In the genomic region with DNA sequence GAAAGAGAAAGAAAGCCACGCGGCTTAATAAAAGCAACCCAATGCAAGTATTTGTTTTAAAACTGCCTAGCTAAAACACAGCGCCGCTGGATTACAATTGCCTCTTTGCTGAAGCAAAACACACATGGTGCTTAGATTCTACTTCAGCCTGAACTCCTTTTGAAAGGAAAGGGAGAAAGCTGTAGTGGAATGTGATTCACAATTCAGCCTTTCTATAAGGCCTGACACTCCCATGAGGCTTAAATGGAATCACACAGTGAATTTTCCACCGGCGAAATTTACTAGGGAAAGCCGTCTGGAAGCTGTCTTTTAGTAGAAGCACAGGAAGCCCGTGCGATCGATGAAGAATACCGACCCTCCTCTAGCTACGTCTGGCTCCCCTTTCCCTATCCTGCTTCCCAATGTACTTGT, we compare ENCODE assay signal across 10 cellular contexts.
DNase-seq lines count a peak whose midpoint lies in the region; ATAC-seq and TF ChIP-seq lines count a peak whose summit lies in the region.
"Had no signal": no experiment of that assay in that cellular context is flagged by ENCODE, and none has a peak within 500 bp of the region (broad histone marks: within the 10 kb centered on the region; RNA-seq: fewer than 3 reads in every experiment).

No MANE protein-coding gene starts in this region.

- TF ChIP-seq CTCF in psoas muscle (IDR thresholded peaks at IDR 0.05), result no peak

- ATAC-seq in SK-N-SH treated with all-trans-retinoic acid at 6 μM for 48 hours, result peak; percentile 52
- no peak for ATAC-seq in psoas muscle
- no peak for ATAC-seq in HG03045 (IDR thresholded peaks at IDR 0.05; ENCODE audit: unreplicated experiment)
- ATAC-seq in HG03432 (IDR thresholded peaks at IDR 0.05; ENCODE audit: unreplicated experiment), result no peak

- H3K36me3 ChIP-seq in psoas muscle (ENCODE audit: insufficient read depth in 1 of 2, low read depth in 1 of 2), result no peaks in the 10 kb centered on the region
- H3K36me3 ChIP-seq: right atrium auricular region, vagina had no signal

- H3K4me1 ChIP-seq in psoas muscle, result no peaks in the 10 kb centered on the region
- H3K4me1 ChIP-seq: right atrium auricular region, vagina had no signal

- intact Hi-C loops in psoas muscle (cut with DNase I), result loop anchor here in 1 of 2 donors (10.0 kb wide), 1 partner anchor 948 kb away; no protein-coding TSS in a partner anchor

- 48 to 57% (median 54%) methylated on average over 12 of the region's 12 CpGs for WGBS in psoas muscle, 3 donors

- H3K4me3 ChIP-seq in psoas muscle, result peak overlapping the region; percentile 23
- H3K4me3 ChIP-seq: right atrium auricular region, vagina had no signal

- H3K27me3 ChIP-seq in psoas muscle (ENCODE audit: insufficient read depth in 3 of 3, low read length in 2 of 3), result no peaks in the 10 kb centered on the region
- H3K27me3 ChIP-seq: right atrium auricular region, vagina had no signal

- peak; percentile 0 for DNase-seq in EH (ENCODE audit: low read depth)
- peak; percentile 65 for DNase-seq in foreskin melanocyte
- DNase-seq in psoas muscle, result no peak
- DNase-seq in stimulated activated CD4-positive, alpha-beta T cell treated with anti-CD3 and anti-CD28 coated beads, Interleukin-4, amount 100 ng/mL, for 4 hours, result no peak
- no peak for DNase-seq in GM19238 (ENCODE audit: insufficient read length, low spot score)

- no peak overlapping the region for H3K27ac ChIP-seq in psoas muscle
- H3K27ac ChIP-seq: right atrium auricular region, vagina had no signal

- no peaks in the 10 kb centered on the region for H3K9me3 ChIP-seq in psoas muscle
- H3K9me3 ChIP-seq: right atrium auricular region, vagina had no signal

TF ChIP-seq in SK-N-SH treated with all-trans-retinoic acid at 6 μM for 48 hours, 23 proteins besides CTCF, POLR2A, EP300 and RAD21:
- TF ChIP-seq BACH2 (CRISPR knock-in tag; IDR thresholded peaks at IDR 0.05; ENCODE audit: borderline replicate concordance) (no peak), PPARA (CRISPR knock-in tag; IDR thresholded peaks at IDR 0.05; ENCODE audit: borderline replicate concordance) (no peak), ZNF565 (CRISPR knock-in tag; conservative IDR thresholded peaks at IDR 0.05; ENCODE audit: low read depth) (no peak), ZC3H10 (CRISPR knock-in tag; IDR thresholded peaks at IDR 0.05) (no peak)

Comparison
In these comparisons a context has a peak if more than half of its experiments do, and no peak if none do; other contexts are left out.
1. DNase-seq: peak in EH (single experiment) and foreskin melanocyte (single experiment); none in psoas muscle (0 of 2), stimulated activated CD4-positive, alpha-beta T cell treated with anti-CD3 and anti-CD28 coated beads, Interleukin-4, amount 100 ng/mL, for 4 hours (0 of 2) and GM19238 (single experiment).